In the genomic region with DNA sequence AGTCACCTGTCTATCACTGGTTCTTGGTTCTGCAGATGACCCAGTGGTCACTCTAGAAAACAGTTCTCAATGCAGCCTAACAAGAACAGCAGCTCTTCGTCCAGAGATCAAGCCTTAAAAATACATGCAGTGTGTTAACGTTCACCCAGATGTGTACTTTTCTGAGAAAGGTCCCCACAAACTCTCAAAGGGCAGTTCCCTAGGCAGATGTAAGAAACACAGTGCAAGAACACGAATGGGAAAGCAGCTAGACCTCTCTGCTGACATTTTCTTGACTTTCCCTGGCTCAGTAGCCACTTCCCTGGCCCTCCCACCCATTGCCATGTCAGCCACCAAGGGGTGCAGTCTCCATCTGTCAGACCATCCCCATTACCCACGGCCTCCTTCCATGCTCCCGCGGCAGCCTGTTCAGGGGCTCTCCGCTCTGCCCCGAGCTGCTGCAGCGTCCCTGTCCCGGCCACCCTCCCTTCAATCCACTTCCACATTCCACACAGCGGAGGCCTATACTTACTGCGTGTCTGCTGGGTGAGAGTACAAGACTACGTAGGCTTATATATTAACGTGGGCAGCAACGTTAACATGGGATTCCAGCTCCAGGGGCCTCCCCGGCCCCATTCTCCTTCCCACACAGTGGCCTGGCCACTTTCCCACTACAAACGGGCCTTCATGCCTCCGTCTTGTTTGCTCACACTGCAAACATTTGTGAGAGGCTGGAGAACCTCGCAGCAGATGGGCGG, we compare ENCODE assay signal across 1 cellular context.
TF ChIP-seq lines count a peak whose summit lies in the region.

No MANE protein-coding gene starts in this region.

TF ChIP-seq in K562, 482 proteins besides CTCF, POLR2A, EP300 and RAD21 (continued from another document):
- TF ChIP-seq, protein P1, sequence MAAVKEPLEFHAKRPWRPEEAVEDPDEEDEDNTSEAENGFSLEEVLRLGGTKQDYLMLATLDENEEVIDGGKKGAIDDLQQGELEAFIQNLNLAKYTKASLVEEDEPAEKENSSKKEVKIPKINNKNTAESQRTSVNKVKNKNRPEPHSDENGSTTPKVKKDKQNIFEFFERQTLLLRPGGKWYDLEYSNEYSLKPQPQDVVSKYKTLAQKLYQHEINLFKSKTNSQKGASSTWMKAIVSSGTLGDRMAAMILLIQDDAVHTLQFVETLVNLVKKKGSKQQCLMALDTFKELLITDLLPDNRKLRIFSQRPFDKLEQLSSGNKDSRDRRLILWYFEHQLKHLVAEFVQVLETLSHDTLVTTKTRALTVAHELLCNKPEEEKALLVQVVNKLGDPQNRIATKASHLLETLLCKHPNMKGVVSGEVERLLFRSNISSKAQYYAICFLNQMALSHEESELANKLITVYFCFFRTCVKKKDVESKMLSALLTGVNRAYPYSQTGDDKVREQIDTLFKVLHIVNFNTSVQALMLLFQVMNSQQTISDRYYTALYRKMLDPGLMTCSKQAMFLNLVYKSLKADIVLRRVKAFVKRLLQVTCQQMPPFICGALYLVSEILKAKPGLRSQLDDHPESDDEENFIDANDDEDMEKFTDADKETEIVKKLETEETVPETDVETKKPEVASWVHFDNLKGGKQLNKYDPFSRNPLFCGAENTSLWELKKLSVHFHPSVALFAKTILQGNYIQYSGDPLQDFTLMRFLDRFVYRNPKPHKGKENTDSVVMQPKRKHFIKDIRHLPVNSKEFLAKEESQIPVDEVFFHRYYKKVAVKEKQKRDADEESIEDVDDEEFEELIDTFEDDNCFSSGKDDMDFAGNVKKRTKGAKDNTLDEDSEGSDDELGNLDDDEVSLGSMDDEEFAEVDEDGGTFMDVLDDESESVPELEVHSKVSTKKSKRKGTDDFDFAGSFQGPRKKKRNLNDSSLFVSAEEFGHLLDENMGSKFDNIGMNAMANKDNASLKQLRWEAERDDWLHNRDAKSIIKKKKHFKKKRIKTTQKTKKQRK (IDR thresholded peaks at IDR 0.05; ENCODE audit: borderline replicate concordance, low read depth, low read length): no peak
- TF ChIP-seq RBM17 (IDR thresholded peaks at IDR 0.05; ENCODE audit: borderline replicate concordance, low read depth, low read length) (no peak), EHMT2 (IDR thresholded peaks at IDR 0.05) (no peak), CBX3 (IDR thresholded peaks at IDR 0.05; ENCODE audit: borderline replicate concordance in 1 of 2, low read length in 2 of 2) (no peak), SP2 (IDR thresholded peaks at IDR 0.05; ENCODE audit: extremely low read depth, low read depth, low read length, poor library complexity, severe bottlenecking) (no peak), ZNF212 (CRISPR knock-in tag; IDR thresholded peaks at IDR 0.05) (no peak), BDP1 (IDR thresholded peaks at IDR 0.05; ENCODE audit: insufficient read depth, insufficient read length) (no peak)
- TF ChIP-seq, protein P2, sequence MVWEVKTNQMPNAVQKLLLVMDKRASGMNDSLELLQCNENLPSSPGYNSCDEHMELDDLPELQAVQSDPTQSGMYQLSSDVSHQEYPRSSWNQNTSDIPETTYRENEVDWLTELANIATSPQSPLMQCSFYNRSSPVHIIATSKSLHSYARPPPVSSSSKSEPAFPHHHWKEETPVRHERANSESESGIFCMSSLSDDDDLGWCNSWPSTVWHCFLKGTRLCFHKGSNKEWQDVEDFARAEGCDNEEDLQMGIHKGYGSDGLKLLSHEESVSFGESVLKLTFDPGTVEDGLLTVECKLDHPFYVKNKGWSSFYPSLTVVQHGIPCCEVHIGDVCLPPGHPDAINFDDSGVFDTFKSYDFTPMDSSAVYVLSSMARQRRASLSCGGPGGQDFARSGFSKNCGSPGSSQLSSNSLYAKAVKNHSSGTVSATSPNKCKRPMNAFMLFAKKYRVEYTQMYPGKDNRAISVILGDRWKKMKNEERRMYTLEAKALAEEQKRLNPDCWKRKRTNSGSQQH (CRISPR knock-in tag; IDR thresholded peaks at IDR 0.05): no peak
